In the genomic region with DNA sequence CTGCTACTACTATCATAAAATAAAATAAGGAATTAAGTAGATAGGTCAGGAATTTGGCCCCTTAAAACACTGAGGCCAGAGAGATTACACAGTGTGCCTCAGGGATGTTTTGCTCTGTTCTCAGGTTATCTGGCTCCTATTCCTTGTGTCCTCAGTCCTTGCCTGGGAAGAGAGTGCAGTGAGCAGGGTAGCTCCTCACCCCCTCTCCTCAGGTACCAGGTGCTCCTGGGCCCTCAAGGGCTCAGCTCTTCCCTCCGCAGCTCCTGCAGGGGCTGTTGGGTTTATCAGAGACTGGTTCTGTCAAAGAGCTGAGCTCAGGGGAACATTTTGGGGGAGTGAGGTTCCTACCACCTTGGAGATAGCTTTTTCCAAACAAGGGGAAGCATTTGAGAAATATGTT, we compare ENCODE assay signal across 23 cellular contexts. TPM values are rescaled to one million over a fixed set of nuclear protein-coding genes. Genes with fewer than 3 reads are reported as not detected.
DNase-seq lines count a peak whose midpoint lies in the region; ATAC-seq, FAIRE-seq and TF ChIP-seq lines count a peak whose summit lies in the region.
"Had no signal": no experiment of that assay in that cellular context is flagged by ENCODE, and none has a peak within 500 bp of the region (broad histone marks: within the 10 kb centered on the region; RNA-seq: fewer than 3 reads in every experiment).

No MANE protein-coding gene starts in this region.

- in situ Hi-C loops in HepG2 (cut with HindIII; ENCODE audit: extremely low pct_ligation_motif_present, low pct_unique_long_range_greater_than_20kb): loop anchor here (5.0 kb wide), 1 partner anchor 517 kb away; no protein-coding TSS in a partner anchor

- POLR2A ChIA-PET in HepG2 (lab: Yijun Ruan, JAX): interaction anchor here (1.2 to 5.5 kb wide), 2 partner anchors 9 to 20 kb away, joined by 3 to 35 read pairs; a partner anchor contains a TSS

- no peaks in the 10 kb centered on the region for H3K27me3 Mint-ChIP-seq in activated CD8-positive, alpha-beta memory T cell treated with anti-CD3 and anti-CD28 coated beads, Interleukin-2, amount 10 ng/mL, durations not matched to agents 7 days and 5 days
- H3K27me3 Mint-ChIP-seq: CD4-positive, CD25-positive, alpha-beta regulatory T cell had no signal

- TF ChIP-seq EP300 in HepG2 (IDR thresholded peaks at IDR 0.05; ENCODE audit: low read depth in 2 of 2, low read length in 2 of 2) (no peak), HepG2 (CRISPR knock-in tag; IDR thresholded peaks at IDR 0.05; ENCODE audit: borderline replicate concordance) (no peak)

- TF ChIP-seq POLR2A in adrenal gland (IDR thresholded peaks at IDR 0.05) (no peak), heart left ventricle (IDR thresholded peaks at IDR 0.05) (no peak), HepG2 (IDR thresholded peaks at IDR 0.05; ENCODE audit: insufficient read depth in 1 of 2, low read depth in 2 of 2, low read length in 2 of 2) (no peak)

- H3K4me3 ChIP-seq in adrenal gland: no peak overlapping the region
- no peak overlapping the region for H3K4me3 ChIP-seq in heart left ventricle
- no peak overlapping the region for H3K4me3 ChIP-seq in HepG2 (replicated peaks in 1 of 3; ENCODE audit: insufficient read depth in 1 of 3, low read depth in 2 of 3, low read length in 3 of 3)
- peak overlapping the region in 1 of 3 donors; percentile 29 for H3K4me3 ChIP-seq in skeletal muscle tissue (ENCODE audit: low read length in 3 of 3)

- H3K9ac ChIP-seq in HepG2 (ENCODE audit: insufficient read depth, low read depth, low read length) (peak overlapping the region; percentile 41; the same call in 1 of the 2 replicates), skeletal muscle tissue (ENCODE audit: low read depth in 1 of 3, low read length in 3 of 3) (peak overlapping the region; percentile 8 to 69 (median 68))

- CTCF ChIA-PET in HepG2 (lab: Yijun Ruan, JAX; ENCODE audit: low intra/inter-chr PET ratio, low total read pairs): no interaction called here
- CTCF ChIA-PET in activated CD8-positive, alpha-beta memory T cell treated with anti-CD3 and anti-CD28 coated beads, Interleukin-2, amount 10 ng/mL, durations not matched to agents 7 days and 5 days (lab: Charles Lee): interaction anchor here (2.7 kb wide), 1 partner anchor 17 kb away, joined by 7 read pairs; no protein-coding TSS in a partner anchor

- peaks cover 26 to 39% of the 10 kb centered on the region in 2 donors for H3K4me1 ChIP-seq in adrenal gland (replicated peaks in 1 of 2)
- H3K4me1 ChIP-seq in heart left ventricle: peaks cover 0 to 42% (median 5%) of the 10 kb centered on the region in 12 donors
- H3K4me1 ChIP-seq in HepG2 (ENCODE audit: insufficient read depth, low read length): peaks cover 30% of the 10 kb centered on the region
- H3K4me1 ChIP-seq in skeletal muscle tissue (ENCODE audit: control insufficient read depth in 3 of 3, insufficient read depth in 3 of 3, low read length in 3 of 3): peaks cover 13 to 23% (median 21%) of the 10 kb centered on the region in 3 donors

- H3K27ac ChIP-seq in adrenal gland (peak overlapping the region; percentile 61 to 87 (median 78)), heart left ventricle (peak overlapping the region; percentile 81 to 96 (median 86)), HepG2 (ENCODE audit: extremely low read length, insufficient read depth, low read length) (peak overlapping the region; percentile 64), skeletal muscle tissue (ENCODE audit: low read depth, low read length) (peak overlapping the region; percentile 91)
- H3K27ac ChIP-seq: HL-60 had no signal

- WGBS in adrenal gland, 4 donors: 83 to 94% (median 91%) methylated on average over 1 of the region's 1 CpG; no CpG with 5 or more reads in 1 of the 4 donors
- 39 to 64% (median 57%) methylated on average over 1 of the region's 1 CpG for WGBS in heart left ventricle, 4 donors
- 100% methylated on average over 1 of the region's 1 CpG for WGBS in HepG2 (ENCODE audit: low lambda C conversion rate)

- H3K27me3 ChIP-seq in adrenal gland (no peaks in the 10 kb centered on the region), heart left ventricle (no peaks in the 10 kb centered on the region), HepG2 (ENCODE audit: control insufficient read depth in 1 of 2, insufficient read depth in 2 of 2, low read length in 2 of 2) (no peaks in the 10 kb centered on the region), skeletal muscle tissue (ENCODE audit: control insufficient read depth in 3 of 3, insufficient read depth in 3 of 3, low read length in 3 of 3) (no peaks in the 10 kb centered on the region)

- no peak overlapping the region for H3K27ac Mint-ChIP-seq in activated CD8-positive, alpha-beta memory T cell treated with anti-CD3 and anti-CD28 coated beads, Interleukin-2, amount 10 ng/mL, durations not matched to agents 7 days and 5 days
- H3K27ac Mint-ChIP-seq: CD4-positive, CD25-positive, alpha-beta regulatory T cell had no signal

- H2AFZ ChIP-seq in HepG2 (ENCODE audit: low read length): no peak overlapping the region

- peaks cover 7% of the 10 kb centered on the region for H3K4me1 Mint-ChIP-seq in activated CD8-positive, alpha-beta memory T cell treated with anti-CD3 and anti-CD28 coated beads, Interleukin-2, amount 10 ng/mL, durations not matched to agents 7 days and 5 days

- peak in 2 of 4 donors; percentile 13 to 18 for ATAC-seq in heart left ventricle
- ATAC-seq in HepG2: peak; percentile 51
- ATAC-seq in HG03039 (IDR thresholded peaks at IDR 0.05; ENCODE audit: unreplicated experiment): no peak
- no peak for ATAC-seq in activated CD8-positive, alpha-beta memory T cell treated with anti-CD3 and anti-CD28 coated beads, Interleukin-2, amount 10 ng/mL, durations not matched to agents 7 days and 5 days
- ATAC-seq: HCT116, PC-3 had no signal

- H3K9me3 Mint-ChIP-seq in activated CD8-positive, alpha-beta memory T cell treated with anti-CD3 and anti-CD28 coated beads, Interleukin-2, amount 10 ng/mL, durations not matched to agents 7 days and 5 days (ENCODE audit: low read depth): no peaks in the 10 kb centered on the region
- H3K9me3 Mint-ChIP-seq: CD4-positive, CD25-positive, alpha-beta regulatory T cell had no signal

- intact Hi-C loops in adrenal gland (cut with DNase I) (loop anchor here in 1 of 2 donors (10.0 kb wide), 1 partner anchor 515 kb away; no protein-coding TSS in a partner anchor), heart left ventricle (cut with DNase I) (loop anchor here in 7 of 10 donors (1.0 to 10.0 kb wide), 10 partner anchors 19 to 525 kb away; a partner anchor contains a TSS), HepG2 (cut with micrococcal nuclease; ENCODE audit: unreplicated experiment) (loop anchor here (2.0 kb wide), 1 partner anchor 25 kb away; no protein-coding TSS in a partner anchor)

- H3K79me2 ChIP-seq in HepG2 (ENCODE audit: insufficient read depth, low read length): no peaks in the 10 kb centered on the region

- H4K20me1 ChIP-seq in HepG2 (ENCODE audit: insufficient read depth, low read length): no peaks in the 10 kb centered on the region

- peak overlapping the region; percentile 46 for H3K4me2 ChIP-seq in HepG2 (ENCODE audit: low read depth, low read length)

- no peak overlapping the region for H3K4me3 Mint-ChIP-seq in activated CD8-positive, alpha-beta memory T cell treated with anti-CD3 and anti-CD28 coated beads, Interleukin-2, amount 10 ng/mL, durations not matched to agents 7 days and 5 days
- H3K4me3 Mint-ChIP-seq: CD4-positive, CD25-positive, alpha-beta regulatory T cell had no signal

- H3K36me3 ChIP-seq in adrenal gland (replicated peaks in 1 of 2): no peaks in the 10 kb centered on the region
- H3K36me3 ChIP-seq in heart left ventricle: peaks cover 0 to 18% (median 0%) of the 10 kb centered on the region in 9 donors
- H3K36me3 ChIP-seq in HepG2 (replicated peaks in 1 of 2; ENCODE audit: control insufficient read depth in 1 of 2, insufficient read depth in 2 of 2, low read length in 2 of 2): no peaks in the 10 kb centered on the region
- H3K36me3 ChIP-seq in skeletal muscle tissue (ENCODE audit: control insufficient read depth in 3 of 3, insufficient read depth in 3 of 3, low read length in 3 of 3): no peaks in the 10 kb centered on the region

- FAIRE-seq in HepG2 (lab: Jason Lieb, UNC): no peak

- no peak for DNase-seq in adrenal gland
- DNase-seq in heart left ventricle: no peak
- no peak for DNase-seq in HepG2 (ENCODE audit: low spot score)
- no peak for DNase-seq in NCI-H187 (lab: John Stamatoyannopoulos, UW)
- DNase-seq in NCI-H1092 treated with DMSO at 0.1 percent for 48 hours (lab: John Stamatoyannopoulos, UW): no peak
- DNase-seq in activated CD8-positive, alpha-beta memory T cell treated with anti-CD3 and anti-CD28 coated beads, Interleukin-2, amount 10 ng/mL, durations not matched to agents 7 days and 5 days: no peak
- DNase-seq: CD4-positive, CD25-positive, alpha-beta regulatory T cell; DMS153; DND-41; Karpas-422; NCI-H1092; NCI-H1436; NCI-H187 treated with DMSO at 0.1 percent for 48 hours; NCI-H2107; NCI-H524 treated with DMSO at 0.1 percent for 48 hours; NCI-H774; NK-92 treated with Interleukin-12 subunit alpha and Interleukin-12 subunit beta, amount 100 ng/mL, for 24 hours; PC-3; SHP77 had no signal

- TF ChIP-seq RAD21 in HepG2 (CRISPR knock-in tag; IDR thresholded peaks at IDR 0.05): no peak

- TF ChIP-seq CTCF in adrenal gland (IDR thresholded peaks at IDR 0.05) (no peak), heart left ventricle (IDR thresholded peaks at IDR 0.05) (no peak), HepG2 (CRISPR knock-in tag; IDR thresholded peaks at IDR 0.05) (no peak)

- no peaks in the 10 kb centered on the region for H3K36me3 Mint-ChIP-seq in activated CD8-positive, alpha-beta memory T cell treated with anti-CD3 and anti-CD28 coated beads, Interleukin-2, amount 10 ng/mL, durations not matched to agents 7 days and 5 days
- H3K36me3 Mint-ChIP-seq: CD4-positive, CD25-positive, alpha-beta regulatory T cell had no signal

- H3K9me3 ChIP-seq in adrenal gland (replicated peaks in 1 of 3) (no peaks in the 10 kb centered on the region), heart left ventricle (no peaks in the 10 kb centered on the region), HepG2 (ENCODE audit: low read length) (no peaks in the 10 kb centered on the region), skeletal muscle tissue (ENCODE audit: control insufficient read depth in 3 of 3, low read length in 3 of 3) (no peaks in the 10 kb centered on the region)

- no TSS peak for BruUV-seq in HepG2 (replicated peaks; lab: Mats Ljungman, UMichigan)

RNA-seq across cellular contexts. Expression of a gene that starts 20.1 kb away (rescaled TPM):
- total RNA-seq in adrenal gland: 100 to 1,000 TPM in 7 of 8 donors, 10 to 100 TPM in 1; 30.1 to 990 (median 609) TPM
- 100 to 1,000 TPM in 2 of 3 donors, 10 to 100 TPM in 1; 33.8 to 453 (median 261) TPM for polyA plus RNA-seq in adrenal gland
- 100 to 1,000 TPM; 141 to 915 (median 310) TPM for total RNA-seq in heart left ventricle
- 100 to 1,000 TPM; 193 to 243 TPM for polyA plus RNA-seq in heart left ventricle
- 63.3 and 88.7 TPM in 2 replicates for total RNA-seq in HepG2 (2016; rRNA removed; fragmentation: Illumina TruSeq; extraction: Trizol)
- total RNA-seq in HepG2 (2016; cell fraction: cytosol; rRNA removed; fragmentation: Illumina TruSeq; extraction: Trizol; ENCODE audit: low read depth): 25.9 and 28.8 TPM in 2 replicates
- 60.2 and 93.0 TPM in 2 replicates for total RNA-seq in HepG2 (2016; cell fraction: insoluble cytoplasmic fraction; rRNA removed; fragmentation: Illumina TruSeq; extraction: Trizol)
- 26.6 and 26.8 TPM in 2 replicates for total RNA-seq in HepG2 (2016; cell fraction: membrane; rRNA removed; fragmentation: Illumina TruSeq; extraction: Trizol)
- 66.7 and 69.0 TPM in 2 replicates for total RNA-seq in HepG2 (2016; cell fraction: nucleus; rRNA removed; fragmentation: Illumina TruSeq; extraction: Trizol)
- polyA plus RNA-seq in HepG2 (2011; rRNA removed): 60.4 and 72.2 TPM in 2 replicates
- polyA plus RNA-seq in HepG2 (2011; cell fraction: cytosol; rRNA removed): 53.6 and 65.9 TPM in 2 replicates
- polyA plus RNA-seq in HepG2 (2011; cell fraction: nucleus; rRNA removed): 117 and 151 TPM in 2 replicates
- 69.4 and 75.0 TPM in 2 replicates for polyA plus RNA-seq in HepG2 (2012)
- polyA plus RNA-seq in HepG2 (2016; cell fraction: cytosol; fragmentation: Illumina TruSeq; extraction: Trizol; ENCODE audit: low read depth): 6.0 and 6.9 TPM in 2 replicates
- polyA plus RNA-seq in HepG2 (2016; cell fraction: insoluble cytoplasmic fraction; fragmentation: Illumina TruSeq; extraction: Trizol; ENCODE audit: low read depth): 55.2 and 65.3 TPM in 2 replicates
- 14.1 and 15.8 TPM in 2 replicates for polyA plus RNA-seq in HepG2 (2016; cell fraction: membrane; fragmentation: Illumina TruSeq; extraction: Trizol; ENCODE audit: low read depth)
- 146 and 150 TPM in 2 replicates for polyA plus RNA-seq in HepG2 (2016; cell fraction: nucleus; fragmentation: Illumina TruSeq; extraction: Trizol; ENCODE audit: insufficient read depth, low read depth)
- polyA minus RNA-seq in HepG2 (2011; rRNA and poly(A)+ RNA removed; ENCODE audit: low replicate concordance): 30.4 and 75.1 TPM in 2 replicates
- 31.1 and 31.3 TPM in 2 replicates for polyA minus RNA-seq in HepG2 (2011; cell fraction: cytosol; rRNA and poly(A)+ RNA removed)
- polyA minus RNA-seq in HepG2 (2011; cell fraction: nucleus; rRNA and poly(A)+ RNA removed): 28.2 and 38.1 TPM in 2 replicates
- total RNA-seq in skeletal muscle tissue: 64.7 TPM
- total RNA-seq in activated CD8-positive, alpha-beta memory T cell treated with anti-CD3 and anti-CD28 coated beads, Interleukin-2, amount 10 ng/mL, durations not matched to agents 7 days and 5 days: 10 to 100 TPM; 19.0 to 22.1 TPM

RNA-seq across cellular contexts. Expression of a gene that starts 49.6 kb away (rescaled TPM):
- total RNA-seq in adrenal gland (10 to 100 TPM; 32.7 to 63.5 (median 45.7) TPM), heart left ventricle (10 to 100 TPM; 17.2 to 30.9 (median 21.7) TPM), HepG2 (2016; rRNA removed; fragmentation: Illumina TruSeq; extraction: Trizol) (5.9 and 13.1 TPM in 2 replicates), skeletal muscle tissue (173 TPM)
- polyA plus RNA-seq in adrenal gland (10 to 100 TPM; 27.2 to 37.0 (median 28.7) TPM), heart left ventricle (10 to 100 TPM; 12.3 to 18.3 TPM), HepG2 (2011; rRNA removed) (5.9 and 11.1 TPM in 2 replicates)
- total RNA-seq in HepG2 (2016; cell fraction: cytosol; rRNA removed; fragmentation: Illumina TruSeq; extraction: Trizol; ENCODE audit: low read depth): 4.8 and 5.9 TPM in 2 replicates
- total RNA-seq in HepG2 (2016; cell fraction: insoluble cytoplasmic fraction; rRNA removed; fragmentation: Illumina TruSeq; extraction: Trizol): 6.9 and 11.6 TPM in 2 replicates
- 7.6 and 8.3 TPM in 2 replicates for total RNA-seq in HepG2 (2016; cell fraction: membrane; rRNA removed; fragmentation: Illumina TruSeq; extraction: Trizol)
- 12.6 and 13.3 TPM in 2 replicates for total RNA-seq in HepG2 (2016; cell fraction: nucleus; rRNA removed; fragmentation: Illumina TruSeq; extraction: Trizol)
- polyA plus RNA-seq in HepG2 (2011; cell fraction: cytosol; rRNA removed): 6.9 and 7.2 TPM in 2 replicates
- polyA plus RNA-seq in HepG2 (2011; cell fraction: nucleus; rRNA removed): 15.6 and 17.7 TPM in 2 replicates
- 3.6 and 4.6 TPM in 2 replicates for polyA plus RNA-seq in HepG2 (2012)
- 3.9 TPM in 2 replicates for polyA plus RNA-seq in HepG2 (2016; cell fraction: cytosol; fragmentation: Illumina TruSeq; extraction: Trizol; ENCODE audit: low read depth)
- 4.8 and 5.0 TPM in 2 replicates for polyA plus RNA-seq in HepG2 (2016; cell fraction: insoluble cytoplasmic fraction; fragmentation: Illumina TruSeq; extraction: Trizol; ENCODE audit: low read depth)
- 5.7 and 6.0 TPM in 2 replicates for polyA plus RNA-seq in HepG2 (2016; cell fraction: membrane; fragmentation: Illumina TruSeq; extraction: Trizol; ENCODE audit: low read depth)
- polyA plus RNA-seq in HepG2 (2016; cell fraction: nucleus; fragmentation: Illumina TruSeq; extraction: Trizol; ENCODE audit: insufficient read depth, low read depth): 17.4 and 20.1 TPM in 2 replicates
- 21.7 and 55.4 TPM in 2 replicates for polyA minus RNA-seq in HepG2 (2011; rRNA and poly(A)+ RNA removed; ENCODE audit: low replicate concordance)
- 3.9 and 5.3 TPM in 2 replicates for polyA minus RNA-seq in HepG2 (2011; cell fraction: cytosol; rRNA and poly(A)+ RNA removed)
- 10.3 and 12.7 TPM in 2 replicates for polyA minus RNA-seq in HepG2 (2011; cell fraction: nucleus; rRNA and poly(A)+ RNA removed)
- 10 to 100 TPM in 1 of 2 experiments, 1 to 10 TPM in 1; 8.0 to 11.2 TPM for total RNA-seq in activated CD8-positive, alpha-beta memory T cell treated with anti-CD3 and anti-CD28 coated beads, Interleukin-2, amount 10 ng/mL, durations not matched to agents 7 days and 5 days
